ENCODE assay signal across 19 cellular contexts in genomic region chr19:7691497-7691896, GRCh38. TPM values are rescaled to one million over a fixed set of nuclear protein-coding genes. Genes with fewer than 3 reads are reported as not detected.
DNase-seq lines count a peak whose midpoint lies in the region; ATAC-seq lines count a peak whose summit lies in the region.
"Had no signal": no experiment of that assay in that cellular context is flagged by ENCODE, and none has a peak within 500 bp of the region (broad histone marks: within the 10 kb centered on the region; RNA-seq: fewer than 3 reads in every experiment).

No MANE protein-coding gene starts in this region.

- no peaks in the 10 kb centered on the region for H3K9me3 Mint-ChIP-seq in activated naive CD8-positive, alpha-beta T cell treated with anti-CD3 and anti-CD28 coated beads, Interleukin-2, amount 50 U/mL, for 24 hours
- no peaks in the 10 kb centered on the region for H3K9me3 Mint-ChIP-seq in activated naive CD8-positive, alpha-beta T cell treated with anti-CD3 and anti-CD28 coated beads for 36 hours
- H3K9me3 Mint-ChIP-seq in naive thymus-derived CD4-positive, alpha-beta T cell = peaks cover 0 to under 1% (median 0%) of the 10 kb centered on the region in 11 donors

- no peak overlapping the region for H3K4me3 ChIP-seq in naive thymus-derived CD4-positive, alpha-beta T cell (ENCODE audit: low read length)
- H3K4me3 ChIP-seq: BLaER1, MG63 had no signal

- no peaks in the 10 kb centered on the region for H3K27me3 ChIP-seq in naive thymus-derived CD4-positive, alpha-beta T cell (ENCODE audit: control insufficient read depth in 2 of 2, insufficient read depth in 2 of 2, low read length in 2 of 2)
- H3K27me3 ChIP-seq: BLaER1 had no signal

- H3K4me3 Mint-ChIP-seq in activated naive CD8-positive, alpha-beta T cell treated with anti-CD3 and anti-CD28 coated beads, Interleukin-2, amount 50 U/mL, for 24 hours = no peak overlapping the region
- H3K4me3 Mint-ChIP-seq in activated naive CD8-positive, alpha-beta T cell treated with anti-CD3 and anti-CD28 coated beads for 36 hours = no peak overlapping the region
- H3K4me3 Mint-ChIP-seq in naive thymus-derived CD4-positive, alpha-beta T cell = no peak overlapping the region

- ATAC-seq in activated CD4-positive, CD25-positive, alpha-beta regulatory T cell treated with anti-CD3 and anti-CD28 coated beads, Interleukin-2, amount 50 U/mL, for 24 hours = peak; percentile 27 to 50
- peak; percentile 27 for ATAC-seq in activated naive CD8-positive, alpha-beta T cell treated with anti-CD3 and anti-CD28 coated beads, Interleukin-2, amount 50 U/mL, for 24 hours
- peak; percentile 35 for ATAC-seq in naive thymus-derived CD4-positive, alpha-beta T cell
- ATAC-seq in GM18861 (IDR thresholded peaks at IDR 0.05; ENCODE audit: unreplicated experiment) = no peak
- ATAC-seq: PC-3 had no signal

- no peak overlapping the region for H3K27ac Mint-ChIP-seq in activated naive CD8-positive, alpha-beta T cell treated with anti-CD3 and anti-CD28 coated beads, Interleukin-2, amount 50 U/mL, for 24 hours
- no peak overlapping the region for H3K27ac Mint-ChIP-seq in activated naive CD8-positive, alpha-beta T cell treated with anti-CD3 and anti-CD28 coated beads for 36 hours
- H3K27ac Mint-ChIP-seq in naive thymus-derived CD4-positive, alpha-beta T cell = no peak overlapping the region

- intact Hi-C loops in naive thymus-derived CD4-positive, alpha-beta T cell (cut with micrococcal nuclease) = no loop called here

- no peak for DNase-seq in activated CD4-positive, CD25-positive, alpha-beta regulatory T cell treated with anti-CD3 and anti-CD28 coated beads, Interleukin-2, amount 50 U/mL, for 72 hours
- DNase-seq in activated naive CD8-positive, alpha-beta T cell treated with anti-CD3 and anti-CD28 coated beads, Interleukin-2, amount 50 U/mL, for 24 hours = no peak
- no peak for DNase-seq in activated naive CD8-positive, alpha-beta T cell treated with anti-CD3 and anti-CD28 coated beads for 36 hours
- no peak for DNase-seq in naive thymus-derived CD4-positive, alpha-beta T cell
- DNase-seq in T1000 (lab: John Stamatoyannopoulos, UW) (no peak), NCI-H524 treated with DMSO at 0.1 percent for 48 hours (lab: John Stamatoyannopoulos, UW) (no peak)
- DNase-seq: DMS 273 treated with DMSO at 0.1 percent for 48 hours, GOT3, MG63, NCI-H1092 treated with DMSO at 0.1 percent for 48 hours, NCI-H1694 treated with DMSO at 0.1 percent for 48 hours, NCI-H446, NCI-H748 treated with DMSO at 0.1 percent for 48 hours, PC-3 had no signal

- H3K9me3 ChIP-seq in naive thymus-derived CD4-positive, alpha-beta T cell (ENCODE audit: control insufficient read depth in 2 of 3, low read length in 3 of 3) = no peaks in the 10 kb centered on the region

- H3K27me3 Mint-ChIP-seq in activated naive CD8-positive, alpha-beta T cell treated with anti-CD3 and anti-CD28 coated beads, Interleukin-2, amount 50 U/mL, for 24 hours = peaks cover under 1% of the 10 kb centered on the region
- peaks cover 1% of the 10 kb centered on the region for H3K27me3 Mint-ChIP-seq in activated naive CD8-positive, alpha-beta T cell treated with anti-CD3 and anti-CD28 coated beads for 36 hours
- H3K27me3 Mint-ChIP-seq in naive thymus-derived CD4-positive, alpha-beta T cell = peaks cover 0 to 3% (median 0%) of the 10 kb centered on the region in 5 donors

- peaks cover under 1% of the 10 kb centered on the region for H3K36me3 Mint-ChIP-seq in activated naive CD8-positive, alpha-beta T cell treated with anti-CD3 and anti-CD28 coated beads, Interleukin-2, amount 50 U/mL, for 24 hours (ENCODE audit: low read depth)
- no peaks in the 10 kb centered on the region for H3K36me3 Mint-ChIP-seq in activated naive CD8-positive, alpha-beta T cell treated with anti-CD3 and anti-CD28 coated beads for 36 hours
- H3K36me3 Mint-ChIP-seq in naive thymus-derived CD4-positive, alpha-beta T cell = no peaks in the 10 kb centered on the region

- peaks cover 0 to 18% of the 10 kb centered on the region in 2 donors for H3K4me1 ChIP-seq in naive thymus-derived CD4-positive, alpha-beta T cell (ENCODE audit: control insufficient read depth in 2 of 2, insufficient read depth in 2 of 2, low read length in 2 of 2)

- no peak overlapping the region for H3K27ac ChIP-seq in naive thymus-derived CD4-positive, alpha-beta T cell (ENCODE audit: low read depth, low read length)
- H3K27ac ChIP-seq: 22Rv1, BLaER1 had no signal

- CTCF ChIA-PET in naive thymus-derived CD4-positive, alpha-beta T cell (lab: Charles Lee) = interaction anchor here (0.7 kb wide), 1 partner anchor 13 kb away, joined by 4 read pairs; no protein-coding TSS in a partner anchor

- POLR2A ChIA-PET in naive thymus-derived CD4-positive, alpha-beta T cell (lab: Charles Lee) = no interaction called here

- H3K36me3 ChIP-seq in naive thymus-derived CD4-positive, alpha-beta T cell (ENCODE audit: control insufficient read depth in 2 of 3, insufficient read depth in 3 of 3, low read length in 3 of 3) = no peaks in the 10 kb centered on the region
- H3K36me3 ChIP-seq: MG63 had no signal

- peaks cover 11% of the 10 kb centered on the region for H3K4me1 Mint-ChIP-seq in activated naive CD8-positive, alpha-beta T cell treated with anti-CD3 and anti-CD28 coated beads, Interleukin-2, amount 50 U/mL, for 24 hours
- peaks cover under 1% of the 10 kb centered on the region for H3K4me1 Mint-ChIP-seq in activated naive CD8-positive, alpha-beta T cell treated with anti-CD3 and anti-CD28 coated beads for 36 hours
- H3K4me1 Mint-ChIP-seq in naive thymus-derived CD4-positive, alpha-beta T cell = peaks cover 0 to 7% (median 0%) of the 10 kb centered on the region in 7 donors

RNA-seq across cellular contexts. Expression of gene FCER2, which starts 10.4 kb away (rescaled TPM):
- total RNA-seq in activated naive CD8-positive, alpha-beta T cell treated with anti-CD3 and anti-CD28 coated beads for 36 hours = 1 to 10 TPM; 1.5 to 1.7 TPM
- 1 to 10 TPM in 2 of 5 experiments, under 1 TPM in 1, not detected in 2; 0.32 to 3.8 (median 1.3) TPM for total RNA-seq in naive thymus-derived CD4-positive, alpha-beta T cell
- polyA plus RNA-seq in naive thymus-derived CD4-positive, alpha-beta T cell = under 1 TPM; 0.48 to 0.52 TPM
- total RNA-seq: Daoy, PC-3 had no signal

RNA-seq across cellular contexts. Expression of gene TRAPPC5, which starts 10.9 kb away (rescaled TPM):
- total RNA-seq in activated naive CD8-positive, alpha-beta T cell treated with anti-CD3 and anti-CD28 coated beads for 36 hours = 10 to 100 TPM; 83.3 to 83.8 TPM
- 10 to 100 TPM; 43.7 to 79.3 (median 75.4) TPM for total RNA-seq in naive thymus-derived CD4-positive, alpha-beta T cell
- polyA plus RNA-seq in naive thymus-derived CD4-positive, alpha-beta T cell = 100 to 1,000 TPM; 165 to 191 TPM

RNA-seq across cellular contexts. Expression of gene MCEMP1, which starts 14.6 kb away (rescaled TPM):
- not detected for total RNA-seq in activated naive CD8-positive, alpha-beta T cell treated with anti-CD3 and anti-CD28 coated beads for 36 hours
- 10 to 100 TPM in 1 of 5 experiments, 1 to 10 TPM in 1, not detected in 3; 1.2 to 12.3 TPM for total RNA-seq in naive thymus-derived CD4-positive, alpha-beta T cell
- not detected for polyA plus RNA-seq in naive thymus-derived CD4-positive, alpha-beta T cell
- total RNA-seq: Daoy, PC-3 had no signal

RNA-seq across cellular contexts. Expression of gene RETN, which starts 22.6 kb away (rescaled TPM):
- total RNA-seq in activated naive CD8-positive, alpha-beta T cell treated with anti-CD3 and anti-CD28 coated beads for 36 hours = not detected
- total RNA-seq in naive thymus-derived CD4-positive, alpha-beta T cell = 1 to 10 TPM in 1 of 5 experiments, not detected in 4; 3.4 TPM
- not detected for polyA plus RNA-seq in naive thymus-derived CD4-positive, alpha-beta T cell
- total RNA-seq: Daoy, PC-3 had no signal

RNA-seq across cellular contexts. Expression of gene CLEC4G, which starts 40.4 kb away (rescaled TPM):
- not detected for total RNA-seq in activated naive CD8-positive, alpha-beta T cell treated with anti-CD3 and anti-CD28 coated beads for 36 hours
- 1 to 10 TPM in 1 of 5 experiments, not detected in 4; 1.2 TPM for total RNA-seq in naive thymus-derived CD4-positive, alpha-beta T cell
- polyA plus RNA-seq in naive thymus-derived CD4-positive, alpha-beta T cell = not detected
- total RNA-seq: Daoy, PC-3 had no signal
